ENCODE assay signal across 8 cellular contexts in genomic region chr10:114520453-114520852, GRCh38.
A peak's percentile ranks its signal among the peaks of the same experiment; 100 is the strongest.
DNase-seq lines count a peak whose midpoint lies in the region; ATAC-seq and TF ChIP-seq lines count a peak whose summit lies in the region.

No MANE protein-coding gene starts in this region.

- H3K4me3 ChIP-seq in AG09309 (ENCODE audit: control insufficient read depth, low read depth, low read length) (no peak overlapping the region), lower lobe of right lung (no peak overlapping the region)
- H3K4me3 ChIP-seq in effector memory CD4-positive, alpha-beta T cell (ENCODE audit: insufficient read depth, low read depth, low read length, poor library complexity, severe bottlenecking) = no peak overlapping the region

- peaks cover 49% of the 10 kb centered on the region for H3K4me1 ChIP-seq in lower lobe of right lung
- H3K4me1 ChIP-seq in effector memory CD4-positive, alpha-beta T cell (ENCODE audit: control insufficient read depth, insufficient read depth, low read length, poor library complexity, severe bottlenecking) = peaks cover 60% of the 10 kb centered on the region

- H3K27ac ChIP-seq in lower lobe of right lung = peak overlapping the region; percentile 33
- H3K27ac ChIP-seq in effector memory CD4-positive, alpha-beta T cell (ENCODE audit: insufficient read depth, low read length, poor library complexity, severe bottlenecking) = no peak overlapping the region

- H3K36me3 Mint-ChIP-seq in HFFc6 (ENCODE audit: low read depth) = peaks cover 4% of the 10 kb centered on the region; the same call in 1 of the 2 replicates

- TF ChIP-seq CTCF in AG09309 (IDR thresholded peaks at IDR 0.05; ENCODE audit: control insufficient read depth, insufficient read depth, low read depth, low read length, missing control alignments) (no peak), HFFc6 (IDR thresholded peaks at IDR 0.05) (no peak), lower lobe of right lung (IDR thresholded peaks at IDR 0.05) (no peak)

- peak; percentile 61 for DNase-seq in AG09309 (ENCODE audit: low read depth)
- DNase-seq in HFFc6 = peak; percentile 86
- peak; percentile 53 for DNase-seq in astrocyte of the hippocampus (ENCODE audit: low read depth, low spot score)
- no peak for DNase-seq in lower lobe of right lung
- no peak for DNase-seq in medulla oblongata (ENCODE audit: extremely low spot score)
- DNase-seq in germinal center (ENCODE audit: low spot score) = no peak
- DNase-seq in globus pallidus (ENCODE audit: low spot score) = no peak
- DNase-seq in effector memory CD4-positive, alpha-beta T cell = no peak

- 0 out of 2 replicates have a peak overlapping the region, but pooled peaks have one; percentile 11 for H3K4me3 Mint-ChIP-seq in HFFc6

- peak overlapping the region; percentile 82 for H3K27ac Mint-ChIP-seq in HFFc6

- peak; percentile 54 to 76 for ATAC-seq in lower lobe of right lung

- H3K4me1 Mint-ChIP-seq in HFFc6 (ENCODE audit: low read depth) = peaks cover 38% of the 10 kb centered on the region

- intact Hi-C loops in lower lobe of right lung (cut with DNase I) = loop anchor here (10.0 kb wide), 1 partner anchor 46 kb away; no protein-coding TSS in a partner anchor

- no peaks in the 10 kb centered on the region for H3K9me3 ChIP-seq in lower lobe of right lung
- H3K9me3 ChIP-seq in effector memory CD4-positive, alpha-beta T cell (ENCODE audit: control insufficient read depth, low read length) = no peaks in the 10 kb centered on the region

- no peaks in the 10 kb centered on the region for H3K27me3 ChIP-seq in lower lobe of right lung (ENCODE audit: low read depth)
- H3K27me3 ChIP-seq in effector memory CD4-positive, alpha-beta T cell (replicated peaks; ENCODE audit: control insufficient read depth, insufficient read depth, low read length, poor library complexity, severe bottlenecking) = no peaks in the 10 kb centered on the region

- no peaks in the 10 kb centered on the region for H3K36me3 ChIP-seq in lower lobe of right lung
- H3K36me3 ChIP-seq in effector memory CD4-positive, alpha-beta T cell (ENCODE audit: control insufficient read depth, insufficient read depth, low read length) = no peaks in the 10 kb centered on the region

- no peaks in the 10 kb centered on the region for H3K9me3 Mint-ChIP-seq in HFFc6

- peaks cover 3% of the 10 kb centered on the region; the same call in 1 of the 2 replicates for H3K27me3 Mint-ChIP-seq in HFFc6 (ENCODE audit: insufficient read depth)

Comparison
In these comparisons a context has a peak if more than half of its experiments do, and no peak if none do; other contexts are left out.
1. DNase-seq: peak in AG09309 (single experiment), HFFc6 (single experiment) and astrocyte of the hippocampus (single experiment); none in lower lobe of right lung (single experiment), medulla oblongata (single experiment), germinal center (single experiment), globus pallidus (single experiment) and effector memory CD4-positive, alpha-beta T cell (0 of 3).